In genomic region chr2:10964076-10964812, GRCh38 we compare ENCODE assay signal across 1 cellular context.
TF ChIP-seq lines count a peak whose summit lies in the region.

No MANE protein-coding gene starts in this region.

TF ChIP-seq in K562, 482 proteins besides CTCF, POLR2A, EP300 and RAD21 (continued from another document):
- TF ChIP-seq, protein P1, sequence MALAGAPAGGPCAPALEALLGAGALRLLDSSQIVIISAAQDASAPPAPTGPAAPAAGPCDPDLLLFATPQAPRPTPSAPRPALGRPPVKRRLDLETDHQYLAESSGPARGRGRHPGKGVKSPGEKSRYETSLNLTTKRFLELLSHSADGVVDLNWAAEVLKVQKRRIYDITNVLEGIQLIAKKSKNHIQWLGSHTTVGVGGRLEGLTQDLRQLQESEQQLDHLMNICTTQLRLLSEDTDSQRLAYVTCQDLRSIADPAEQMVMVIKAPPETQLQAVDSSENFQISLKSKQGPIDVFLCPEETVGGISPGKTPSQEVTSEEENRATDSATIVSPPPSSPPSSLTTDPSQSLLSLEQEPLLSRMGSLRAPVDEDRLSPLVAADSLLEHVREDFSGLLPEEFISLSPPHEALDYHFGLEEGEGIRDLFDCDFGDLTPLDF (CRISPR knock-in tag; IDR thresholded peaks at IDR 0.05): no peak
- TF ChIP-seq SIN3A (IDR thresholded peaks at IDR 0.05; ENCODE audit: borderline replicate concordance in 2 of 2, control insufficient read depth in 1 of 2, low read depth in 2 of 2, low read length in 2 of 2): no peak
